1 cellular context compared by ENCODE assay signal in genomic region chr10:97887399-97887798, GRCh38.
TF ChIP-seq lines count a peak whose summit lies in the region.

No MANE protein-coding gene starts in this region.

TF ChIP-seq in K562, 482 proteins besides CTCF, POLR2A, EP300 and RAD21 (continued from another document and continues in another):
- no peak for TF ChIP-seq HBP1 (CRISPR knock-in tag; IDR thresholded peaks at IDR 0.05)
- TF ChIP-seq MBD1 (CRISPR knock-in tag; IDR thresholded peaks at IDR 0.05) = no peak
- TF ChIP-seq DIDO1 (tag; IDR thresholded peaks at IDR 0.05; ENCODE audit: low read depth) = no peak
- no peak for TF ChIP-seq ZNF263 (CRISPR knock-in tag; IDR thresholded peaks at IDR 0.05; ENCODE audit: borderline replicate concordance)
- TF ChIP-seq, protein P1, sequence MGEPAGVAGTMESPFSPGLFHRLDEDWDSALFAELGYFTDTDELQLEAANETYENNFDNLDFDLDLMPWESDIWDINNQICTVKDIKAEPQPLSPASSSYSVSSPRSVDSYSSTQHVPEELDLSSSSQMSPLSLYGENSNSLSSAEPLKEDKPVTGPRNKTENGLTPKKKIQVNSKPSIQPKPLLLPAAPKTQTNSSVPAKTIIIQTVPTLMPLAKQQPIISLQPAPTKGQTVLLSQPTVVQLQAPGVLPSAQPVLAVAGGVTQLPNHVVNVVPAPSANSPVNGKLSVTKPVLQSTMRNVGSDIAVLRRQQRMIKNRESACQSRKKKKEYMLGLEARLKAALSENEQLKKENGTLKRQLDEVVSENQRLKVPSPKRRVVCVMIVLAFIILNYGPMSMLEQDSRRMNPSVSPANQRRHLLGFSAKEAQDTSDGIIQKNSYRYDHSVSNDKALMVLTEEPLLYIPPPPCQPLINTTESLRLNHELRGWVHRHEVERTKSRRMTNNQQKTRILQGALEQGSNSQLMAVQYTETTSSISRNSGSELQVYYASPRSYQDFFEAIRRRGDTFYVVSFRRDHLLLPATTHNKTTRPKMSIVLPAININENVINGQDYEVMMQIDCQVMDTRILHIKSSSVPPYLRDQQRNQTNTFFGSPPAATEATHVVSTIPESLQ (CRISPR knock-in tag; IDR thresholded peaks at IDR 0.05) = no peak
- TF ChIP-seq HNRNPH1 (optimal IDR thresholded peaks at IDR 0.05; ENCODE audit: low read depth, low read length) = no peak
- TF ChIP-seq ZNF12 (CRISPR knock-in tag; IDR thresholded peaks at IDR 0.05) = no peak
- TF ChIP-seq, protein P2, sequence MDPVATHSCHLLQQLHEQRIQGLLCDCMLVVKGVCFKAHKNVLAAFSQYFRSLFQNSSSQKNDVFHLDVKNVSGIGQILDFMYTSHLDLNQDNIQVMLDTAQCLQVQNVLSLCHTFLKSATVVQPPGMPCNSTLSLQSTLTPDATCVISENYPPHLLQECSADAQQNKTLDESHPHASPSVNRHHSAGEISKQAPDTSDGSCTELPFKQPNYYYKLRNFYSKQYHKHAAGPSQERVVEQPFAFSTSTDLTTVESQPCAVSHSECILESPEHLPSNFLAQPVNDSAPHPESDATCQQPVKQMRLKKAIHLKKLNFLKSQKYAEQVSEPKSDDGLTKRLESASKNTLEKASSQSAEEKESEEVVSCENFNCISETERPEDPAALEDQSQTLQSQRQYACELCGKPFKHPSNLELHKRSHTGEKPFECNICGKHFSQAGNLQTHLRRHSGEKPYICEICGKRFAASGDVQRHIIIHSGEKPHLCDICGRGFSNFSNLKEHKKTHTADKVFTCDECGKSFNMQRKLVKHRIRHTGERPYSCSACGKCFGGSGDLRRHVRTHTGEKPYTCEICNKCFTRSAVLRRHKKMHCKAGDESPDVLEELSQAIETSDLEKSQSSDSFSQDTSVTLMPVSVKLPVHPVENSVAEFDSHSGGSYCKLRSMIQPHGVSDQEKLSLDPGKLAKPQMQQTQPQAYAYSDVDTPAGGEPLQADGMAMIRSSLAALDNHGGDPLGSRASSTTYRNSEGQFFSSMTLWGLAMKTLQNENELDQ (CRISPR knock-in tag; IDR thresholded peaks at IDR 0.05; ENCODE audit: borderline replicate concordance) = no peak
- TF ChIP-seq NFIC (IDR thresholded peaks at IDR 0.05) = peak; percentile 31; the same call in 1 of the 2 replicates
- no peak for TF ChIP-seq SMAD1 (IDR thresholded peaks at IDR 0.05; ENCODE audit: low read depth, low read length, partially characterized antibody)
- no peak for TF ChIP-seq SIN3A (IDR thresholded peaks at IDR 0.05; ENCODE audit: borderline replicate concordance in 2 of 2, control insufficient read depth in 1 of 2, low read depth in 2 of 2, low read length in 2 of 2)
- TF ChIP-seq ARID4B (CRISPR knock-in tag; IDR thresholded peaks at IDR 0.05) = no peak
- TF ChIP-seq, protein P3, sequence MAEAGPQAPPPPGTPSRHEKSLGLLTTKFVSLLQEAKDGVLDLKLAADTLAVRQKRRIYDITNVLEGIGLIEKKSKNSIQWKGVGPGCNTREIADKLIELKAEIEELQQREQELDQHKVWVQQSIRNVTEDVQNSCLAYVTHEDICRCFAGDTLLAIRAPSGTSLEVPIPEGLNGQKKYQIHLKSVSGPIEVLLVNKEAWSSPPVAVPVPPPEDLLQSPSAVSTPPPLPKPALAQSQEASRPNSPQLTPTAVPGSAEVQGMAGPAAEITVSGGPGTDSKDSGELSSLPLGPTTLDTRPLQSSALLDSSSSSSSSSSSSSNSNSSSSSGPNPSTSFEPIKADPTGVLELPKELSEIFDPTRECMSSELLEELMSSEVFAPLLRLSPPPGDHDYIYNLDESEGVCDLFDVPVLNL (CRISPR knock-in tag; IDR thresholded peaks at IDR 0.05; ENCODE audit: low read depth) = no peak
- 0 out of 2 replicates have a peak, but pooled peaks have one; percentile 45 for TF ChIP-seq JUND (IDR thresholded peaks at IDR 0.05; ENCODE audit: borderline replicate concordance, low read depth, low read length)
- peak; percentile 49; the same call in 2 of the 3 replicates for TF ChIP-seq JUND (tag; IDR thresholded peaks at IDR 0.05; ENCODE audit: borderline replicate concordance, low read depth, low read length)
- no peak for TF ChIP-seq ZNF354B (CRISPR knock-in tag; IDR thresholded peaks at IDR 0.05)
- TF ChIP-seq NFE2 (IDR thresholded peaks at IDR 0.05; ENCODE audit: low read depth) = no peak
- TF ChIP-seq CHCHD3 (CRISPR knock-in tag; IDR thresholded peaks at IDR 0.05) = no peak
- no peak for TF ChIP-seq DEAF1 (CRISPR knock-in tag; IDR thresholded peaks at IDR 0.05)
- TF ChIP-seq MYNN (IDR thresholded peaks at IDR 0.05) = no peak
- no peak for TF ChIP-seq MYNN (CRISPR knock-in tag; IDR thresholded peaks at IDR 0.05)
- TF ChIP-seq POLR2AphosphoS5 (IDR thresholded peaks at IDR 0.05; ENCODE audit: control insufficient read depth, insufficient read depth, low read depth, low read length) = no peak
- no peak for TF ChIP-seq FOXJ2 (tag; IDR thresholded peaks at IDR 0.05)
- TF ChIP-seq BDP1 (IDR thresholded peaks at IDR 0.05; ENCODE audit: insufficient read depth, insufficient read length) = no peak
- TF ChIP-seq U2AF1 (optimal IDR thresholded peaks at IDR 0.05; ENCODE audit: low read depth, low read length) = no peak
- TF ChIP-seq TAF7 (tag; IDR thresholded peaks at IDR 0.05) = no peak
- TF ChIP-seq ZHX1 (conservative IDR thresholded peaks at IDR 0.05; ENCODE audit: low read length) = no peak
- TF ChIP-seq ETV5 (CRISPR knock-in tag; IDR thresholded peaks at IDR 0.05; ENCODE audit: low read depth) = peak; percentile 44; the same call in 1 of the 2 replicates
- no peak for TF ChIP-seq TAF9B (IDR thresholded peaks at IDR 0.05; ENCODE audit: partially characterized antibody)
- TF ChIP-seq DNMT1 (IDR thresholded peaks at IDR 0.05) = no peak
- TF ChIP-seq YY1 (IDR thresholded peaks at IDR 0.05; ENCODE audit: borderline replicate concordance in 1 of 3, control insufficient read depth in 1 of 3, extremely low read depth in 1 of 3, insufficient read depth in 3 of 3, insufficient read length in 1 of 3, insufficient replicate concordance in 2 of 3, low read depth in 1 of 3, low read length in 2 of 3) = no peak
- no peak for TF ChIP-seq ZZZ3 (IDR thresholded peaks at IDR 0.05)
- TF ChIP-seq GABPB2 (CRISPR knock-in tag; conservative IDR thresholded peaks at IDR 0.05) = no peak
- TF ChIP-seq, protein P4, sequence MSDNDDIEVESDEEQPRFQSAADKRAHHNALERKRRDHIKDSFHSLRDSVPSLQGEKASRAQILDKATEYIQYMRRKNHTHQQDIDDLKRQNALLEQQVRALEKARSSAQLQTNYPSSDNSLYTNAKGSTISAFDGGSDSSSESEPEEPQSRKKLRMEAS (CRISPR knock-in tag; IDR thresholded peaks at IDR 0.05) = no peak
- no peak for TF ChIP-seq ILF3 (IDR thresholded peaks at IDR 0.05; ENCODE audit: borderline replicate concordance)
- no peak for TF ChIP-seq ZNF512 (tag; IDR thresholded peaks at IDR 0.05)
- TF ChIP-seq ARID1B (IDR thresholded peaks at IDR 0.05) = peak; percentile 87
- TF ChIP-seq ZNF224 (CRISPR knock-in tag; IDR thresholded peaks at IDR 0.05) = no peak
- TF ChIP-seq ZNF133 (CRISPR knock-in tag; IDR thresholded peaks at IDR 0.05) = no peak
- TF ChIP-seq, protein P5, sequence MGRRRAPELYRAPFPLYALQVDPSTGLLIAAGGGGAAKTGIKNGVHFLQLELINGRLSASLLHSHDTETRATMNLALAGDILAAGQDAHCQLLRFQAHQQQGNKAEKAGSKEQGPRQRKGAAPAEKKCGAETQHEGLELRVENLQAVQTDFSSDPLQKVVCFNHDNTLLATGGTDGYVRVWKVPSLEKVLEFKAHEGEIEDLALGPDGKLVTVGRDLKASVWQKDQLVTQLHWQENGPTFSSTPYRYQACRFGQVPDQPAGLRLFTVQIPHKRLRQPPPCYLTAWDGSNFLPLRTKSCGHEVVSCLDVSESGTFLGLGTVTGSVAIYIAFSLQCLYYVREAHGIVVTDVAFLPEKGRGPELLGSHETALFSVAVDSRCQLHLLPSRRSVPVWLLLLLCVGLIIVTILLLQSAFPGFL (CRISPR knock-in tag; IDR thresholded peaks at IDR 0.05) = no peak
